ENCODE assay signal across 10 cellular contexts in the genomic region with DNA sequence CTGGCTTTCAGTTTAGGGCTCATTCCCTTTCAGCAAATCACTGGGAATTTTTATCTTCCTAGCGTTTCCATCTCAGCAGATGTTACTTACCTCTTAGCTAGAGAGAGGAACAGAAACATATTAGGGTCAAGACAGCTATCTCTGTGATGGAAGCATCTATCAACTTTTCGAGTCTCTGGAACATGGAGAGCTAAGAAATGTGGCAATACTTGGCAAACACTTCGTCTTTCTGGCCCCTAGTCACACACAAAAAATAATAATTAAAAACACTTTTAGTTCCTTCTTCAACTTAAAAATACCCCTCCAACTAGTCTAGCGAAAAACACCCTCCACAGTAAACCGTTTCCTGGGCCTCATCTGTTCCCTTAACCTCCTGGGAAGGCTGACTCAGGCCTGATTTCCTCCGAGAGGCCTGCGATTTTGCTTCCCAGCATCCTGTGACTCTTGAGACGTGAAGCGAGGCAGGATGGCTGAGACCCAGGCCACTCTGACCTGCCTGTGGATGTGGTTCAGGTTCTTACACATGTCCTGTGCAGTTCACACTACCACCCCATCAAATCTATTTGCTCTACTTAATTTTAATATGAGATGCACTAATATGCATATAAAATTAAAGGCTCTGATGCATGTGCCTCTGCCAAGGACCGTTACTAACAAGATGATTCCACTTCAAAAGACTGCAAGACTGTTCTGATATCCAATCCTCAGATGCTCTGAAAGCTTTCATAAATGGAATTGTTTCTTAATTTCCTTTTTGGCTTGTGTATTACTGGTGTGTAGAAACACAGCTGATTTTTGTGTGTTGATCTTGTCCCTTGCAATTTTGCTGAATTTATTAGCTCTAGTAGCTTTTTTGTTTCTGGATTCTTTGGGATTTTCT. TPM values are rescaled to one million over a fixed set of nuclear protein-coding genes. Genes with fewer than 3 reads are reported as not detected.
DNase-seq lines count a peak whose midpoint lies in the region; ATAC-seq and TF ChIP-seq lines count a peak whose summit lies in the region.
"Had no signal": no experiment of that assay in that cellular context is flagged by ENCODE, and none has a peak within 500 bp of the region (broad histone marks: within the 10 kb centered on the region; RNA-seq: fewer than 3 reads in every experiment).

No MANE protein-coding gene starts in this region.

- H3K4me1 ChIP-seq in left lung (peaks cover 18 to 89% of the 10 kb centered on the region in 2 donors), thoracic aorta (ENCODE audit: control insufficient read depth in 1 of 2, low read depth in 2 of 2) (peaks cover 30 to 58% of the 10 kb centered on the region in 2 donors)

- H3K4me3 ChIP-seq in astrocyte of the spinal cord (ENCODE audit: low read depth, low read length), result no peak overlapping the region
- H3K4me3 ChIP-seq in left lung, result no peak overlapping the region
- H3K4me3 ChIP-seq in thoracic aorta, result peak overlapping the region; percentile 42
- H3K4me3 ChIP-seq: prostate gland had no signal

- H3K9me3 ChIP-seq in left lung, result no peaks in the 10 kb centered on the region
- H3K9me3 ChIP-seq in thoracic aorta, result no peaks in the 10 kb centered on the region
- H3K9me3 ChIP-seq: prostate gland had no signal

- peaks cover 5% of the 10 kb centered on the region for H3K4me1 Mint-ChIP-seq in activated T-helper 17 cell treated with anti-CD3 and anti-CD28 coated beads, Interleukin-2, amount 50 U/mL, for 72 hours

- in situ Hi-C loops in astrocyte of the spinal cord (cut with HindIII; ENCODE audit: low sequenced_read_pairs), result no loop called here

- TF ChIP-seq CTCF in astrocyte of the spinal cord (IDR thresholded peaks at IDR 0.05; ENCODE audit: low read depth, low read length) (no peak), left lung (IDR thresholded peaks at IDR 0.05) (no peak), thoracic aorta (IDR thresholded peaks at IDR 0.05) (no peak)

- DNase-seq in HT1080 (ENCODE audit: low read depth) (peak; percentile 86), astrocyte of the spinal cord (ENCODE audit: low read depth, low spot score) (peak; percentile 78), left lung (no peak), thoracic aorta (ENCODE audit: low spot score) (no peak), HuH-7 (ENCODE audit: low spot score) (no peak), GM19240 (ENCODE audit: insufficient read length, low spot score) (no peak)
- DNase-seq: NCI-H2107 had no signal

- no peak overlapping the region for H3K4me3 Mint-ChIP-seq in activated T-helper 17 cell treated with anti-CD3 and anti-CD28 coated beads, Interleukin-2, amount 50 U/mL, for 72 hours

- no peaks in the 10 kb centered on the region for H3K36me3 Mint-ChIP-seq in activated T-helper 17 cell treated with anti-CD3 and anti-CD28 coated beads, Interleukin-2, amount 50 U/mL, for 72 hours (ENCODE audit: low read depth)

- intact Hi-C loops in left lung (cut with DNase I), result no loop called here

- H3K27me3 Mint-ChIP-seq in activated T-helper 17 cell treated with anti-CD3 and anti-CD28 coated beads, Interleukin-2, amount 50 U/mL, for 72 hours, result peaks cover 32% of the 10 kb centered on the region

- no peaks in the 10 kb centered on the region for H3K9me3 Mint-ChIP-seq in activated T-helper 17 cell treated with anti-CD3 and anti-CD28 coated beads, Interleukin-2, amount 50 U/mL, for 72 hours

- H3K27ac ChIP-seq in left lung (peak overlapping the region; percentile 64 to 77), thoracic aorta (peak overlapping the region; percentile 92 to 93)

- ATAC-seq in left lung, result no peak
- ATAC-seq in thoracic aorta (ENCODE audit: insufficient number of reproducible peaks, low FRiP score, low read depth), result peak; percentile 38
- ATAC-seq in activated T-helper 17 cell treated with anti-CD3 and anti-CD28 coated beads, Interleukin-2, amount 50 U/mL, for 72 hours (replicated peaks), result no peak
- ATAC-seq in GM19455 (IDR thresholded peaks at IDR 0.05; ENCODE audit: unreplicated experiment), result no peak

- H3K36me3 ChIP-seq in left lung (no peaks in the 10 kb centered on the region), thoracic aorta (no peaks in the 10 kb centered on the region)
- H3K36me3 ChIP-seq: prostate gland had no signal

- no peak overlapping the region for H3K27ac Mint-ChIP-seq in activated T-helper 17 cell treated with anti-CD3 and anti-CD28 coated beads, Interleukin-2, amount 50 U/mL, for 72 hours

- peaks cover 0 to 29% of the 10 kb centered on the region in 2 donors for H3K27me3 ChIP-seq in left lung
- no peaks in the 10 kb centered on the region for H3K27me3 ChIP-seq in thoracic aorta (replicated peaks; ENCODE audit: insufficient read depth)

RNA-seq across cellular contexts. Expression of gene NAV1, which starts 3.5 kb away (rescaled TPM):
- total RNA-seq in HT1080 (2014; rRNA removed; shearing (Covaris generic)), result 24.2 and 40.6 TPM in 2 replicates
- 46.8 and 65.2 TPM in 2 replicates for polyA plus RNA-seq in HT1080 (2015; cell fraction: cytosol; rRNA removed)
- polyA plus RNA-seq in HT1080 (2015; cell fraction: nucleus; rRNA removed), result 89.6 and 123 TPM in 2 replicates
- total RNA-seq in left lung (10 to 100 TPM; 37.9 to 41.5 TPM), thoracic aorta (100 to 1,000 TPM; 126 to 255 TPM)
- 1 to 10 TPM in 1 of 2 donors, under 1 TPM in 1; 0.28 to 1.3 TPM for total RNA-seq in activated T-helper 17 cell treated with anti-CD3 and anti-CD28 coated beads, Interleukin-2, amount 50 U/mL, for 72 hours

RNA-seq across cellular contexts. Expression of gene CSRP1, which starts 35.5 kb away (rescaled TPM):
- 516 and 694 TPM in 2 replicates for total RNA-seq in HT1080 (2014; rRNA removed; shearing (Covaris generic))
- polyA plus RNA-seq in HT1080 (2015; cell fraction: cytosol; rRNA removed), result 857 and 1,112 TPM in 2 replicates
- 468 and 520 TPM in 2 replicates for polyA plus RNA-seq in HT1080 (2015; cell fraction: nucleus; rRNA removed)
- total RNA-seq in left lung (100 to 1,000 TPM; 216 to 235 TPM), thoracic aorta (1,000 to 10,000 TPM; 2,051 to 3,060 TPM)
- 10 to 100 TPM; 25.0 to 51.1 TPM for total RNA-seq in activated T-helper 17 cell treated with anti-CD3 and anti-CD28 coated beads, Interleukin-2, amount 50 U/mL, for 72 hours

Comparison
In these comparisons a context has a peak if more than half of its experiments do, and no peak if none do; other contexts are left out.
1. DNase-seq: peak in HT1080 (single experiment) and astrocyte of the spinal cord (single experiment); none in left lung (0 of 2), thoracic aorta (single experiment), HuH-7 (single experiment) and GM19240 (single experiment).
2. RNA of gene NAV1, which starts 3.5 kb away (total RNA-seq): 126 to 255 TPM in thoracic aorta, 37.9 to 41.5 TPM in left lung and 24.2 to 40.6 TPM in HT1080; 0.28 to 1.3 TPM in activated T-helper 17 cell treated with anti-CD3 and anti-CD28 coated beads, Interleukin-2, amount 50 U/mL, for 72 hours; every median in the first group is over 10 times any median in the second.